ENCODE assay signal across 14 cellular contexts in the genomic region with DNA sequence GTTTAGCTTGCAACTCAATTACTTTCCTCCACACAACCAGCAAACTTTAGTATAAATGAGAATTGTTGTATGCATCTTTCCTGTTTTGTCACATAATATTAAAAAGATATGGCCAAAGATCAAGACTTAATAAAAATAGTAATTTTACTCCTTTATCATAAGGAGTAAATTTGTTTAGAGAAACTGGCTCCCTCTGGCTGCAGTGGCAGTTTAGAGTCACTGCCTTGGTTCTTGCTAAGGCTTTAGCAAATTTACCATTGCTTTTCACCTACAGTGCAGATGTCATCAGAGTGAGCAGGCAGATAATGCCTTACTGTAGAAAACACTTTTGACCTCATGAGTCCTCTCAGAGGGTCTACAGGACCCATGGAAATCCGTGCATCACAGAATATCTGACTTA. TPM values are rescaled to one million over a fixed set of nuclear protein-coding genes. Genes with fewer than 3 reads are reported as not detected.
DNase-seq lines count a peak whose midpoint lies in the region; ATAC-seq, FAIRE-seq and TF ChIP-seq lines count a peak whose summit lies in the region.
"Had no signal": no experiment of that assay in that cellular context is flagged by ENCODE, and none has a peak within 500 bp of the region (broad histone marks: within the 10 kb centered on the region; RNA-seq: fewer than 3 reads in every experiment).

No MANE protein-coding gene starts in this region.

- peak overlapping the region; percentile 100 for H3K4me3 Mint-ChIP-seq in mesothelial cell of epicardium
- H3K4me3 Mint-ChIP-seq in progenitor cell of endocrine pancreas (ENCODE audit: low read depth) = no peak overlapping the region

- TF ChIP-seq CTCF in C4-2B (conservative IDR thresholded peaks at IDR 0.05) (peak; percentile 32), HFF-Myc (IDR thresholded peaks at IDR 0.05; ENCODE audit: low read depth, low read length, missing control alignments) (peak; percentile 26), GM12878 (IDR thresholded peaks at IDR 0.05 in 2 of 3, conservative IDR thresholded peaks at IDR 0.05 in 1 of 3; ENCODE audit: control insufficient read depth in 2 of 3, extremely low read depth in 1 of 3, insufficient read depth in 1 of 3, low read depth in 3 of 3, low read length in 3 of 3) (peak in 2 of 3 experiments; percentile 17 to 20; a peak in 2 of 6 replicates), mesothelial cell of epicardium (IDR thresholded peaks at IDR 0.05; ENCODE audit: unreplicated experiment) (no peak), tibial nerve (IDR thresholded peaks at IDR 0.05) (no peak), progenitor cell of endocrine pancreas (IDR thresholded peaks at IDR 0.05; ENCODE audit: unreplicated experiment) (no peak)

- no peak for ATAC-seq in GM12878

- no peak for FAIRE-seq in GM12878 (lab: Jason Lieb, UNC)

- H2AFZ ChIP-seq in GM12878 (ENCODE audit: control insufficient read depth, low read depth, low read length) = no peak overlapping the region

- DNase-seq in HFF-Myc (ENCODE audit: extremely low read depth, low read depth) (no peak), GM12878 (ENCODE audit: low read depth, low spot score) (no peak), mesothelial cell of epicardium (ENCODE audit: low spot score in 2 of 2, unreplicated experiment in 2 of 2) (no peak), tibial nerve (ENCODE audit: low spot score in 2 of 2) (no peak), progenitor cell of endocrine pancreas (ENCODE audit: low spot score, unreplicated experiment) (no peak)
- DNase-seq in activated T-cell treated with anti-CD3 and anti-CD28 coated beads, Interleukin-2, amount 50 U/mL, for 48 hours = no peak
- no peak for DNase-seq in effector CD8-positive, alpha-beta T cell (lab: John Stamatoyannopoulos, UW)
- DNase-seq: AML-193, left ventricle myocardium inferior, MG63, NCI-H187, WERI-Rb-1 had no signal

- SMC1A ChIA-PET in GM12878 (lab: Charles Lee; ENCODE audit: uncharacterized antibody, unreplicated experiment) = interaction anchor here (1.0 to 1.7 kb wide), 4 partner anchors 188 to 490 kb away, joined by 3 to 4 read pairs (median 4); a partner anchor contains a TSS

- intact Hi-C loops in GM12878 (cut with micrococcal nuclease; ENCODE audit: unreplicated experiment) = loop anchor here (5.0 kb wide), 1 partner anchor 188 kb away; no protein-coding TSS in a partner anchor

- H3K9me3 Mint-ChIP-seq in mesothelial cell of epicardium = no peaks in the 10 kb centered on the region
- no peaks in the 10 kb centered on the region for H3K9me3 Mint-ChIP-seq in progenitor cell of endocrine pancreas (ENCODE audit: low read depth)

- peaks cover 21% of the 10 kb centered on the region for H3K4me1 Mint-ChIP-seq in mesothelial cell of epicardium
- H3K4me1 Mint-ChIP-seq in progenitor cell of endocrine pancreas (ENCODE audit: low read depth) = peaks cover 23% of the 10 kb centered on the region

- no peak for TF ChIP-seq POLR2A in GM12878 (IDR thresholded peaks at IDR 0.05; ENCODE audit: low read depth, low read length)
- no peak for TF ChIP-seq POLR2A in tibial nerve (IDR thresholded peaks at IDR 0.05)

- no peak overlapping the region for H3K4me2 ChIP-seq in GM12878 (ENCODE audit: control insufficient read depth, insufficient read depth)

- no peaks in the 10 kb centered on the region for H3K27me3 ChIP-seq in GM12878 (replicated peaks in 1 of 2; ENCODE audit: control insufficient read depth in 2 of 2, insufficient read depth in 2 of 2, low read length in 1 of 2)
- H3K27me3 ChIP-seq in tibial nerve = peaks cover 0 to 14% of the 10 kb centered on the region in 2 donors
- H3K27me3 ChIP-seq: ascending aorta had no signal

- RAD21 ChIA-PET in GM12878 (lab: Charles Lee; ENCODE audit: unreplicated experiment) = no interaction called here

- WGBS in GM12878 (ENCODE audit: insufficient coverage, insufficient replicate concordance, low lambda C conversion rate, missing lambda C conversion rate) = 100% methylated on average over 1 of the region's 1 CpG
- WGBS in tibial nerve, 2 donors = 79 to 84% methylated on average over 1 of the region's 1 CpG

- TF ChIP-seq EP300 in GM12878 (IDR thresholded peaks at IDR 0.05; ENCODE audit: borderline replicate concordance in 1 of 2, control insufficient read depth in 1 of 2, low read depth in 2 of 2, low read length in 2 of 2) (no peak), tibial nerve (IDR thresholded peaks at IDR 0.05) (no peak)

- H3K36me3 ChIP-seq in GM12878 (ENCODE audit: control insufficient read depth in 2 of 2, insufficient read depth in 2 of 2, low read length in 1 of 2) (peaks cover 1 to 5% of the 10 kb centered on the region in 2 experiments; a peak in 2 of 4 replicates), tibial nerve (peaks cover 0 to 21% (median 0%) of the 10 kb centered on the region in 3 donors)
- H3K36me3 ChIP-seq: WERI-Rb-1 had no signal

- TF ChIP-seq RAD21 in GM12878 (IDR thresholded peaks at IDR 0.05; ENCODE audit: insufficient read depth, low read depth, low read length) = no peak

- no peak overlapping the region for H3K27ac Mint-ChIP-seq in mesothelial cell of epicardium
- H3K27ac Mint-ChIP-seq in progenitor cell of endocrine pancreas = no peak overlapping the region

- H3K27ac ChIP-seq in C4-2B = no peak overlapping the region
- no peak overlapping the region for H3K27ac ChIP-seq in GM12878 (ENCODE audit: control insufficient read depth, insufficient read depth)
- H3K27ac ChIP-seq in tibial nerve = no peak overlapping the region
- H3K27ac ChIP-seq: ascending aorta, left ventricle myocardium inferior, WERI-Rb-1 had no signal

- H3K36me3 Mint-ChIP-seq in mesothelial cell of epicardium = no peaks in the 10 kb centered on the region
- no peaks in the 10 kb centered on the region for H3K36me3 Mint-ChIP-seq in progenitor cell of endocrine pancreas (ENCODE audit: insufficient read depth)

- no peaks in the 10 kb centered on the region for H4K20me1 ChIP-seq in GM12878 (ENCODE audit: control insufficient read depth, insufficient read depth)

- H3K79me2 ChIP-seq in GM12878 (ENCODE audit: control insufficient read depth, insufficient read depth, low read length) = peaks cover 13% of the 10 kb centered on the region

- no peaks in the 10 kb centered on the region for H3K9me3 ChIP-seq in GM12878 (replicated peaks; ENCODE audit: control insufficient read depth, insufficient read depth, low read length)
- no peaks in the 10 kb centered on the region for H3K9me3 ChIP-seq in tibial nerve
- H3K9me3 ChIP-seq: ascending aorta, left ventricle myocardium inferior, MG63 had no signal

- H3K27me3 Mint-ChIP-seq in mesothelial cell of epicardium (ENCODE audit: low read depth) (peaks cover 6% of the 10 kb centered on the region), progenitor cell of endocrine pancreas (no peaks in the 10 kb centered on the region)

- H3K4me1 ChIP-seq in GM12878 (ENCODE audit: control insufficient read depth, insufficient read depth, low read length) (no peaks in the 10 kb centered on the region), tibial nerve (peaks cover 0 to 26% (median 13%) of the 10 kb centered on the region in 4 donors)

- CTCF ChIA-PET in GM12878 (lab: Yijun Ruan, JAX) = interaction anchor here (1.0 to 1.7 kb wide), 3 partner anchors 10 to 217 kb away, joined by 3 to 9 read pairs (median 3); no protein-coding TSS in a partner anchor

- in situ Hi-C loops in GM12878 (cut with MboI) = no loop called here

- BruUV-seq in GM12878 (replicated peaks; lab: Mats Ljungman, UMichigan) = no TSS peak

- no peak overlapping the region for H3K9ac ChIP-seq in GM12878 (ENCODE audit: control insufficient read depth, insufficient read depth, low read length)

- POLR2A ChIA-PET in GM12878 (lab: Charles Lee) = no interaction called here

- H3K4me3 ChIP-seq in HFF-Myc (replicated peaks; ENCODE audit: low read depth, low read length) (no peak overlapping the region), GM12878 (no peak overlapping the region), tibial nerve (no peak overlapping the region)
- H3K4me3 ChIP-seq: ascending aorta, left ventricle myocardium inferior, MG63 had no signal

TF ChIP-seq in GM12878, 131 proteins besides CTCF, POLR2A, EP300 and RAD21 (continues in another document):
- TF ChIP-seq ZNF24 (IDR thresholded peaks at IDR 0.05) = no peak
- TF ChIP-seq SUZ12 (IDR thresholded peaks at IDR 0.05; ENCODE audit: unreplicated experiment) = no peak
- TF ChIP-seq EZH2 (IDR thresholded peaks at IDR 0.05; ENCODE audit: borderline replicate concordance, control insufficient read depth, low read depth, low read length) = no peak

RNA-seq across cellular contexts. Expression of a gene that starts 2.6 kb away (rescaled TPM):
- 59.9 and 63.3 TPM in 2 replicates for total RNA-seq in GM12878 (2013; cell fraction: nucleolus; rRNA removed)
- 16.5 and 22.2 TPM in 2 replicates for total RNA-seq in GM12878 (2014; rRNA removed)
- 35.3 and 36.2 TPM in 2 replicates for total RNA-seq in GM12878 (2014; rRNA removed; fragmentation: Illumina TruSeq; extraction: Trizol)
- total RNA-seq in GM12878 (2021) = 15.6 and 16.0 TPM in 2 replicates
- 13.1 TPM for polyA plus RNA-seq in GM12878 (2011; ENCODE audit: low read depth)
- 22.1 and 39.7 TPM in 2 replicates for polyA plus RNA-seq in GM12878 (2011; rRNA removed)
- polyA plus RNA-seq in GM12878 (2011; cell fraction: cytosol; rRNA removed) = 7.6 and 7.7 TPM in 2 replicates
- polyA plus RNA-seq in GM12878 (2011; cell fraction: nucleus; rRNA removed) = 8.4 and 14.6 TPM in 2 replicates
- 15.8 and 16.7 TPM in 2 replicates for polyA plus RNA-seq in GM12878 (2012)
- 35.4 and 43.0 TPM in 2 replicates for polyA plus RNA-seq in GM12878 (2014; fragmentation: Illumina TruSeq; extraction: Trizol)
- 10 to 100 TPM; 28.6 to 35.8 TPM for polyA plus RNA-seq in GM12878 (2014; fragmentation: Nextera tagmentation; extraction: Ambion mirVana)
- polyA plus RNA-seq in GM12878 (2014; rRNA removed) = 15.3 and 19.3 TPM in 2 replicates
- polyA plus RNA-seq in GM12878 (2016; fragmentation: Nextera tagmentation; extraction: Ambion mirVana) = 10 to 100 TPM; 28.9 to 30.7 TPM
- 5.8 and 8.1 TPM in 2 replicates for polyA minus RNA-seq in GM12878 (2011; rRNA and poly(A)+ RNA removed)
- polyA minus RNA-seq in GM12878 (2011; cell fraction: cytosol; rRNA and poly(A)+ RNA removed) = 3.8 and 5.7 TPM in 2 replicates
- polyA minus RNA-seq in GM12878 (2011; cell fraction: nucleus; rRNA and poly(A)+ RNA removed) = 7.5 and 15.1 TPM in 2 replicates
- total RNA-seq in mesothelial cell of epicardium = 18.9 to 19.8 TPM (median 19.0 TPM) in 3 replicates
- total RNA-seq in tibial nerve = 10 to 100 TPM; 22.9 to 34.3 (median 32.8) TPM
- 17.1 and 18.8 TPM in 2 replicates for total RNA-seq in progenitor cell of endocrine pancreas

Comparison
In these comparisons a context has a peak if more than half of its experiments do, and no peak if none do; other contexts are left out.
1. CTCF ChIP-seq: peak in C4-2B (single experiment), HFF-Myc (single experiment) and GM12878 (2 of 3); none in mesothelial cell of epicardium (single experiment), tibial nerve (0 of 5) and progenitor cell of endocrine pancreas (single experiment).